Comparison of ENCODE assay signal across 1 cellular context in the genomic region with DNA sequence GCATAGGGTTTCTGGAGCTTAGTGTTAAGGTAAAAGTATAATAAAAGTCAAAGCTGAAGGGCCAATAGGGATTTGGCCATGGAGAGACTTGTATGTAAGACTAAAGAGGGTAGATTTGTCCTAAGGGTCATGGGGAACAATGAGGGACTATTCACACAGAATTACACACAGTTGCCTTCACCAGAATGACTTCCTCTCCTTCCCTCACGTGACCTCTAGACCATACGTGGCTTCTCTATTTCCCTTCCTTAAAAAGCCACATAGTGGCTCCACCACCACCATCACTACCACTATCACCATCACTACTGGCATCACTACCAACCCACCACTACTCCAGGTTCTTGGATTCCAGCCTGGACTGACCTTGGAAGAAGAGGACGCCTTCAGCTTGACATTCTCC.
TF ChIP-seq lines count a peak whose summit lies in the region.

No MANE protein-coding gene starts in this region.

TF ChIP-seq in K562, 482 proteins besides CTCF, POLR2A, EP300 and RAD21:
- TF ChIP-seq NFXL1 (CRISPR knock-in tag; IDR thresholded peaks at IDR 0.05) (no peak), BHLHE40 (IDR thresholded peaks at IDR 0.05; ENCODE audit: low read length) (0 out of 2 replicates have a peak, but pooled peaks have one; percentile 5), SPI1 (IDR thresholded peaks at IDR 0.05; ENCODE audit: borderline replicate concordance, low read depth, low read length) (0 out of 2 replicates have a peak, but pooled peaks have one; percentile 17), RAD51 (IDR thresholded peaks at IDR 0.05; ENCODE audit: borderline replicate concordance, low read depth) (0 out of 2 replicates have a peak, but pooled peaks have one; percentile 38), CCAR2 (IDR thresholded peaks at IDR 0.05; ENCODE audit: low read depth, low read length) (no peak)
- TF ChIP-seq, protein P1, sequence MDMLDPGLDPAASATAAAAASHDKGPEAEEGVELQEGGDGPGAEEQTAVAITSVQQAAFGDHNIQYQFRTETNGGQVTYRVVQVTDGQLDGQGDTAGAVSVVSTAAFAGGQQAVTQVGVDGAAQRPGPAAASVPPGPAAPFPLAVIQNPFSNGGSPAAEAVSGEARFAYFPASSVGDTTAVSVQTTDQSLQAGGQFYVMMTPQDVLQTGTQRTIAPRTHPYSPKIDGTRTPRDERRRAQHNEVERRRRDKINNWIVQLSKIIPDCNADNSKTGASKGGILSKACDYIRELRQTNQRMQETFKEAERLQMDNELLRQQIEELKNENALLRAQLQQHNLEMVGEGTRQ (CRISPR knock-in tag; IDR thresholded peaks at IDR 0.05) = peak; percentile 68
- TF ChIP-seq, protein P2, sequence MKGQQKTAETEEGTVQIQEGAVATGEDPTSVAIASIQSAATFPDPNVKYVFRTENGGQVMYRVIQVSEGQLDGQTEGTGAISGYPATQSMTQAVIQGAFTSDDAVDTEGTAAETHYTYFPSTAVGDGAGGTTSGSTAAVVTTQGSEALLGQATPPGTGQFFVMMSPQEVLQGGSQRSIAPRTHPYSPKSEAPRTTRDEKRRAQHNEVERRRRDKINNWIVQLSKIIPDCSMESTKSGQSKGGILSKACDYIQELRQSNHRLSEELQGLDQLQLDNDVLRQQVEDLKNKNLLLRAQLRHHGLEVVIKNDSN (CRISPR knock-in tag; IDR thresholded peaks at IDR 0.05) = peak; percentile 68
- TF ChIP-seq, protein P3, sequence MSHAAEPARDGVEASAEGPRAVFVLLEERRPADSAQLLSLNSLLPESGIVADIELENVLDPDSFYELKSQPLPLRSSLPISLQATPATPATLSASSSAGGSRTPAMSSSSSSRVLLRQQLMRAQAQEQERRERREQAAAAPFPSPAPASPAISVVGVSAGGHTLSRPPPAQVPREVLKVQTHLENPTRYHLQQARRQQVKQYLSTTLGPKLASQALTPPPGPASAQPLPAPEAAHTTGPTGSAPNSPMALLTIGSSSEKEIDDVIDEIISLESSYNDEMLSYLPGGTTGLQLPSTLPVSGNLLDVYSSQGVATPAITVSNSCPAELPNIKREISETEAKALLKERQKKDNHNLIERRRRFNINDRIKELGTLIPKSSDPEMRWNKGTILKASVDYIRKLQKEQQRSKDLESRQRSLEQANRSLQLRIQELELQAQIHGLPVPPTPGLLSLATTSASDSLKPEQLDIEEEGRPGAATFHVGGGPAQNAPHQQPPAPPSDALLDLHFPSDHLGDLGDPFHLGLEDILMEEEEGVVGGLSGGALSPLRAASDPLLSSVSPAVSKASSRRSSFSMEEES (CRISPR knock-in tag; IDR thresholded peaks at IDR 0.05) = peak; percentile 39
